Comparison of ENCODE assay signal across 9 cellular contexts in genomic region chr6:6545616-6546317, GRCh38. TPM values are rescaled to one million over a fixed set of nuclear protein-coding genes. Genes with fewer than 3 reads are reported as not detected.
A peak's percentile ranks its signal among the peaks of the same experiment; 100 is the strongest.
DNase-seq lines count a peak whose midpoint lies in the region; ATAC-seq and TF ChIP-seq lines count a peak whose summit lies in the region.
"Had no signal": no experiment of that assay in that cellular context is flagged by ENCODE, and none has a peak within 500 bp of the region (broad histone marks: within the 10 kb centered on the region; RNA-seq: fewer than 3 reads in every experiment).

No MANE protein-coding gene starts in this region.

- H3K27me3 Mint-ChIP-seq in CD4-positive, alpha-beta memory T cell = peaks cover 32 to 41% of the 10 kb centered on the region in 2 donors
- H3K27me3 Mint-ChIP-seq in GM23338 (ENCODE audit: insufficient read depth, low read depth, poor library complexity) (peaks cover 28% of the 10 kb centered on the region), nephron progenitor cell (ENCODE audit: low read depth, poor library complexity) (peaks cover 51% of the 10 kb centered on the region)

- POLR2A ChIA-PET in CD4-positive, alpha-beta memory T cell (lab: Charles Lee; ENCODE audit: partially characterized antibody) = interaction anchor here (1.7 kb wide), 1 partner anchor 1402 kb away, joined by 4 read pairs; no protein-coding TSS in a partner anchor

- H3K36me3 Mint-ChIP-seq in CD4-positive, alpha-beta memory T cell = no peaks in the 10 kb centered on the region
- H3K36me3 Mint-ChIP-seq in GM23338 (ENCODE audit: low read depth) (peaks cover 12% of the 10 kb centered on the region; the same call in 2 of the 3 replicates), nephron progenitor cell (ENCODE audit: low read depth) (no peaks in the 10 kb centered on the region)

- H3K4me2 ChIP-seq in GM23338 = peak overlapping the region; percentile 83

- TF ChIP-seq CTCF in GM23338 (conservative IDR thresholded peaks at IDR 0.05; ENCODE audit: low read depth in 2 of 2) = no peak
- no peak for TF ChIP-seq CTCF in nephron progenitor cell (IDR thresholded peaks at IDR 0.05)

- DNase-seq in CD4-positive, alpha-beta memory T cell = peak in 1 of 5 donors; percentile 2
- DNase-seq in GM23338 (ENCODE audit: low spot score) (no peak), cerebellar cortex (ENCODE audit: low spot score) (peak; percentile 16), nephron progenitor cell (no peak), D341Med (ENCODE audit: low spot score) (no peak), NK-92 (lab: John Stamatoyannopoulos, UW; ENCODE audit: unreplicated experiment) (no peak), T-helper 1 cell (no peak), H4 (ENCODE audit: low spot score) (no peak)
- DNase-seq: T-helper 9 cell had no signal

- no peaks in the 10 kb centered on the region for H3K79me2 ChIP-seq in GM23338 (replicated peaks; ENCODE audit: insufficient read depth)

- H3K9me2 ChIP-seq in GM23338 (ENCODE audit: insufficient read depth) = no peaks in the 10 kb centered on the region

- H4K20me1 ChIP-seq in GM23338 (replicated peaks; ENCODE audit: insufficient read depth) = no peaks in the 10 kb centered on the region

- peaks cover 3 to 12% (median 4%) of the 10 kb centered on the region in 4 donors for H3K4me1 Mint-ChIP-seq in CD4-positive, alpha-beta memory T cell
- peaks cover 21% of the 10 kb centered on the region for H3K4me1 Mint-ChIP-seq in GM23338
- peaks cover 9% of the 10 kb centered on the region for H3K4me1 Mint-ChIP-seq in nephron progenitor cell

- CTCF ChIA-PET in CD4-positive, alpha-beta memory T cell (lab: Charles Lee; ENCODE audit: partially characterized antibody) = interaction anchor here (1.1 to 3.8 kb wide), 8 partner anchors 11 to 1405 kb away, joined by 3 to 60 read pairs (median 10); no protein-coding TSS in a partner anchor

- H3K27ac Mint-ChIP-seq in CD4-positive, alpha-beta memory T cell = no peak overlapping the region
- H3K27ac Mint-ChIP-seq in GM23338 (no peak overlapping the region), nephron progenitor cell (no peak overlapping the region)

- ATAC-seq in GM23338 = peak; percentile 35; the same call in 2 of the 3 replicates

- peak overlapping the region; percentile 82 for H2AFZ ChIP-seq in GM23338

- H3K27me3 ChIP-seq in CD4-positive, alpha-beta memory T cell (ENCODE audit: insufficient read depth, low read length) = peaks cover 9% of the 10 kb centered on the region
- H3K27me3 ChIP-seq in GM23338 (ENCODE audit: insufficient read depth) = peaks cover 21% of the 10 kb centered on the region

- H3K4me3 Mint-ChIP-seq in CD4-positive, alpha-beta memory T cell = peak overlapping the region in 6 of 8 donors; percentile 14 to 77 (median 62)
- peak overlapping the region; percentile 69 for H3K4me3 Mint-ChIP-seq in GM23338
- peak overlapping the region; percentile 68 for H3K4me3 Mint-ChIP-seq in nephron progenitor cell

- H3F3A ChIP-seq in GM23338 (replicated peaks; ENCODE audit: low read depth) = no peaks in the 10 kb centered on the region

- H3K4me3 ChIP-seq in CD4-positive, alpha-beta memory T cell (ENCODE audit: low read length in 2 of 2) = no peak overlapping the region
- H3K4me3 ChIP-seq in GM23338 = peak overlapping the region; percentile 56

- peaks cover 12% of the 10 kb centered on the region for H3K4me1 ChIP-seq in CD4-positive, alpha-beta memory T cell (ENCODE audit: insufficient read depth, low read length)
- H3K4me1 ChIP-seq in GM23338 (ENCODE audit: insufficient read depth) = peaks cover 11% of the 10 kb centered on the region

- no peaks in the 10 kb centered on the region for H3K9me3 Mint-ChIP-seq in CD4-positive, alpha-beta memory T cell
- peaks cover 18% of the 10 kb centered on the region for H3K9me3 Mint-ChIP-seq in GM23338
- no peaks in the 10 kb centered on the region for H3K9me3 Mint-ChIP-seq in nephron progenitor cell

- H3K27ac ChIP-seq in CD4-positive, alpha-beta memory T cell (ENCODE audit: low read depth, low read length) = no peak overlapping the region
- H3K27ac ChIP-seq in GM23338 (ENCODE audit: low read depth) = no peak overlapping the region

- H3K9me3 ChIP-seq in CD4-positive, alpha-beta memory T cell (ENCODE audit: control insufficient read depth in 1 of 2, low read length in 2 of 2) = no peaks in the 10 kb centered on the region

- H3K36me3 ChIP-seq in CD4-positive, alpha-beta memory T cell (ENCODE audit: insufficient read depth, low read length) = no peaks in the 10 kb centered on the region
- H3K36me3 ChIP-seq in GM23338 (ENCODE audit: insufficient read depth) = no peaks in the 10 kb centered on the region

- intact Hi-C loops in CD4-positive, alpha-beta memory T cell (cut with micrococcal nuclease) = loop anchor here (5.0 kb wide), 1 partner anchor 1148 kb away; no protein-coding TSS in a partner anchor

TF ChIP-seq in GM23338, 12 proteins besides CTCF, POLR2A, EP300 and RAD21:
- no peak for TF ChIP-seq EZH2phosphoT487 (IDR thresholded peaks at IDR 0.05; ENCODE audit: unreplicated experiment)
- TF ChIP-seq EZH2 (IDR thresholded peaks at IDR 0.05; ENCODE audit: low read depth, unreplicated experiment) = peak; percentile 40

RNA-seq across cellular contexts. Expression of gene LY86, which starts 42.8 kb away (rescaled TPM):
- total RNA-seq in CD4-positive, alpha-beta memory T cell = 1 to 10 TPM; 1.0 to 1.5 TPM
- polyA plus RNA-seq in CD4-positive, alpha-beta memory T cell = 1 to 10 TPM; 1.5 to 4.6 TPM
- total RNA-seq in GM23338 (2014; rRNA removed; shearing (Covaris generic)) = not detected in 2 replicates
- polyA plus RNA-seq in GM23338 (2016; fragmentation: Nextera tagmentation; extraction: Ambion mirVana) = 0.28 and 0.29 TPM in 2 replicates
- total RNA-seq in H4 (2014; rRNA removed; shearing (Covaris generic)) = not detected in 2 replicates
